Comparison of ENCODE assay signal across 5 cellular contexts in genomic region chr14:53553221-53553620, GRCh38.
"Had no signal": no experiment of that assay in that cellular context is flagged by ENCODE, and none has a peak within 500 bp of the region (broad histone marks: within the 10 kb centered on the region; RNA-seq: fewer than 3 reads in every experiment).

No MANE protein-coding gene starts in this region.

- H3K4me3 ChIP-seq: GM23338 had no signal

- H2AFZ ChIP-seq: GM23338 had no signal

- H3K27ac ChIP-seq: HL-60 had no signal

- DNase-seq: H9, HCEC 1CT, KBM-7 had no signal

- H3K4me2 ChIP-seq: GM23338 had no signal
